Comparison of ENCODE assay signal across 21 cellular contexts in genomic region chr18:74679679-74680076, GRCh38.
A peak's percentile ranks its signal among the peaks of the same experiment; 100 is the strongest.
DNase-seq lines count a peak whose midpoint lies in the region; ATAC-seq, FAIRE-seq and TF ChIP-seq lines count a peak whose summit lies in the region.
"Had no signal": no experiment of that assay in that cellular context is flagged by ENCODE, and none has a peak within 500 bp of the region (broad histone marks: within the 10 kb centered on the region; RNA-seq: fewer than 3 reads in every experiment).

No MANE protein-coding gene starts in this region.

- H3K27me3 ChIP-seq in CD4-positive, CD25-positive, alpha-beta regulatory T cell (ENCODE audit: control insufficient read depth, insufficient read depth, low read length): no peaks in the 10 kb centered on the region
- H3K27me3 ChIP-seq in GM12878 (replicated peaks in 1 of 2; ENCODE audit: control insufficient read depth in 2 of 2, insufficient read depth in 2 of 2, low read length in 1 of 2) (no peaks in the 10 kb centered on the region), H7 (ENCODE audit: control insufficient read depth, insufficient read depth, low read length) (no peaks in the 10 kb centered on the region)
- H3K27me3 ChIP-seq: BLaER1 had no signal

- no peak overlapping the region for H2AFZ ChIP-seq in GM12878 (ENCODE audit: control insufficient read depth, low read depth, low read length)

- CTCF ChIA-PET in GM12878 (lab: Yijun Ruan, JAX) (interaction anchor here (1.5 to 1.6 kb wide), 2 partner anchors 18 to 26 kb away, joined by 3 read pairs; no protein-coding TSS in a partner anchor), Calu3 (lab: Charles Lee) (interaction anchor here (0.7 kb wide), 1 partner anchor 460 kb away, joined by 3 read pairs; no protein-coding TSS in a partner anchor)

- DNase-seq in activated T-cell treated with anti-CD3 and anti-CD28 coated beads, Interleukin-2, amount 50 U/mL, for 24 hours: no peak
- no peak for DNase-seq in activated T-cell treated with anti-CD3 and anti-CD28 coated beads, Interleukin-2, amount 50 U/mL, for 4 hours
- DNase-seq in CD4-positive, CD25-positive, alpha-beta regulatory T cell: no peak
- DNase-seq in GM12878 (ENCODE audit: low read depth, low spot score) (no peak), Calu3 (no peak), H7 (no peak), NCI-H2107 treated with DMSO at 0.1 percent for 48 hours (lab: John Stamatoyannopoulos, UW; ENCODE audit: unreplicated experiment) (no peak)
- DNase-seq: CD4-positive, alpha-beta T cell; CD8-positive, alpha-beta memory T cell; DMS153; DND-41; GOT3; HCEC 1CT had no signal

- H4K20me1 ChIP-seq in GM12878 (ENCODE audit: control insufficient read depth, insufficient read depth): no peaks in the 10 kb centered on the region
- H4K20me1 ChIP-seq: BLaER1 had no signal

- peaks cover 54% of the 10 kb centered on the region for H3K36me3 Mint-ChIP-seq in activated T-cell treated with anti-CD3 and anti-CD28 coated beads, Interleukin-2, amount 50 U/mL, for 24 hours (ENCODE audit: low read depth)
- H3K36me3 Mint-ChIP-seq in activated T-cell treated with anti-CD3 and anti-CD28 coated beads, Interleukin-2, amount 50 U/mL, for 4 hours (ENCODE audit: insufficient read depth): peaks cover 44% of the 10 kb centered on the region
- H3K36me3 Mint-ChIP-seq in CD4-positive, CD25-positive, alpha-beta regulatory T cell: peaks cover 35% of the 10 kb centered on the region
- no peaks in the 10 kb centered on the region for H3K36me3 Mint-ChIP-seq in Calu3 (ENCODE audit: insufficient read depth, unreplicated experiment)

- SMC1A ChIA-PET in GM12878 (lab: Charles Lee; ENCODE audit: uncharacterized antibody, unreplicated experiment): interaction anchor here (1.7 kb wide), 1 partner anchor 316 kb away, joined by 4 read pairs; no protein-coding TSS in a partner anchor

- H3K4me1 Mint-ChIP-seq in activated T-cell treated with anti-CD3 and anti-CD28 coated beads, Interleukin-2, amount 50 U/mL, for 24 hours (ENCODE audit: low read depth): peaks cover 32% of the 10 kb centered on the region
- peaks cover 12% of the 10 kb centered on the region for H3K4me1 Mint-ChIP-seq in activated T-cell treated with anti-CD3 and anti-CD28 coated beads, Interleukin-2, amount 50 U/mL, for 4 hours (ENCODE audit: low read depth)
- peaks cover 12 to 27% (median 22%) of the 10 kb centered on the region in 4 donors for H3K4me1 Mint-ChIP-seq in CD4-positive, CD25-positive, alpha-beta regulatory T cell
- no peaks in the 10 kb centered on the region for H3K4me1 Mint-ChIP-seq in Calu3 (ENCODE audit: low read depth, unreplicated experiment)
- H3K4me1 Mint-ChIP-seq: B cell had no signal

- TF ChIP-seq CTCF in GM12878 (IDR thresholded peaks at IDR 0.05 in 2 of 3, conservative IDR thresholded peaks at IDR 0.05 in 1 of 3; ENCODE audit: control insufficient read depth in 2 of 3, extremely low read depth in 1 of 3, insufficient read depth in 1 of 3, low read depth in 3 of 3, low read length in 3 of 3): no peak
- TF ChIP-seq CTCF in Calu3 (IDR thresholded peaks at IDR 0.05; ENCODE audit: unreplicated experiment): no peak

- no peak overlapping the region for H3K27ac ChIP-seq in CD4-positive, CD25-positive, alpha-beta regulatory T cell (ENCODE audit: insufficient read depth, low read length, poor library complexity, severe bottlenecking)
- H3K27ac ChIP-seq in GM12878 (ENCODE audit: control insufficient read depth, insufficient read depth): no peak overlapping the region
- H3K27ac ChIP-seq: 22Rv1, BLaER1, C4-2B had no signal

- H3K4me3 ChIP-seq in CD4-positive, CD25-positive, alpha-beta regulatory T cell (ENCODE audit: low read depth, low read length): no peak overlapping the region
- no peak overlapping the region for H3K4me3 ChIP-seq in GM12878
- H3K4me3 ChIP-seq in H7 (ENCODE audit: insufficient read depth, low read depth, low read length): no peak overlapping the region
- H3K4me3 ChIP-seq: BLaER1 had no signal

- TF ChIP-seq POLR2A in GM12878 (IDR thresholded peaks at IDR 0.05; ENCODE audit: low read depth, low read length): no peak

- H3K4me1 ChIP-seq in CD4-positive, CD25-positive, alpha-beta regulatory T cell (ENCODE audit: control insufficient read depth, insufficient read depth, low read length, poor library complexity, severe bottlenecking): no peaks in the 10 kb centered on the region
- peaks cover 3% of the 10 kb centered on the region; the same call in 1 of the 2 replicates for H3K4me1 ChIP-seq in GM12878 (ENCODE audit: control insufficient read depth, insufficient read depth, low read length)
- H3K4me1 ChIP-seq: BLaER1 had no signal

- no peak overlapping the region for H3K9ac ChIP-seq in GM12878 (ENCODE audit: control insufficient read depth, insufficient read depth, low read length)
- H3K9ac ChIP-seq: BLaER1 had no signal

- TF ChIP-seq RAD21 in GM12878 (IDR thresholded peaks at IDR 0.05; ENCODE audit: insufficient read depth, low read depth, low read length): no peak

- POLR2A ChIA-PET in GM12878 (lab: Charles Lee): no interaction called here

- peaks cover 9% of the 10 kb centered on the region for H3K9me3 Mint-ChIP-seq in activated T-cell treated with anti-CD3 and anti-CD28 coated beads, Interleukin-2, amount 50 U/mL, for 24 hours
- peaks cover 5% of the 10 kb centered on the region for H3K9me3 Mint-ChIP-seq in activated T-cell treated with anti-CD3 and anti-CD28 coated beads, Interleukin-2, amount 50 U/mL, for 4 hours
- peaks cover 0 to 9% (median 0%) of the 10 kb centered on the region in 7 donors for H3K9me3 Mint-ChIP-seq in CD4-positive, CD25-positive, alpha-beta regulatory T cell
- peaks cover 7% of the 10 kb centered on the region for H3K9me3 Mint-ChIP-seq in Calu3 (ENCODE audit: low read depth, unreplicated experiment)
- H3K9me3 Mint-ChIP-seq: CD4-positive, alpha-beta T cell had no signal

- RAD21 ChIA-PET in GM12878 (lab: Charles Lee; ENCODE audit: unreplicated experiment): no interaction called here

- TF ChIP-seq EP300 in GM12878 (IDR thresholded peaks at IDR 0.05; ENCODE audit: borderline replicate concordance in 1 of 2, control insufficient read depth in 1 of 2, low read depth in 2 of 2, low read length in 2 of 2): no peak

- in situ Hi-C loops in GM12878 (cut with MboI): no loop called here

- no peaks in the 10 kb centered on the region for H3K27me3 Mint-ChIP-seq in activated T-cell treated with anti-CD3 and anti-CD28 coated beads, Interleukin-2, amount 50 U/mL, for 24 hours
- no peaks in the 10 kb centered on the region for H3K27me3 Mint-ChIP-seq in activated T-cell treated with anti-CD3 and anti-CD28 coated beads, Interleukin-2, amount 50 U/mL, for 4 hours (ENCODE audit: low read depth)
- no peaks in the 10 kb centered on the region for H3K27me3 Mint-ChIP-seq in CD4-positive, CD25-positive, alpha-beta regulatory T cell
- no peaks in the 10 kb centered on the region for H3K27me3 Mint-ChIP-seq in Calu3 (ENCODE audit: unreplicated experiment)
- H3K27me3 Mint-ChIP-seq: B cell; CD4-positive, alpha-beta T cell; CD8-positive, alpha-beta memory T cell had no signal

- BruUV-seq in GM12878 (replicated peaks; lab: Mats Ljungman, UMichigan) (no TSS peak), Calu3 (replicated peaks; lab: Mats Ljungman, UMichigan) (no TSS peak)

- peaks cover 8% of the 10 kb centered on the region for H3K36me3 ChIP-seq in CD4-positive, CD25-positive, alpha-beta regulatory T cell (ENCODE audit: control insufficient read depth, insufficient read depth, low read length)
- no peaks in the 10 kb centered on the region; a peak in 1 of 4 replicates for H3K36me3 ChIP-seq in GM12878 (ENCODE audit: control insufficient read depth in 2 of 2, insufficient read depth in 2 of 2, low read length in 1 of 2)
- H3K36me3 ChIP-seq in H7 (replicated peaks; ENCODE audit: control insufficient read depth, insufficient read depth, low read length): no peaks in the 10 kb centered on the region

- no peak overlapping the region for H3K4me2 ChIP-seq in GM12878 (ENCODE audit: control insufficient read depth, insufficient read depth)
- H3K4me2 ChIP-seq: BLaER1 had no signal

- H3K9me3 ChIP-seq in CD4-positive, CD25-positive, alpha-beta regulatory T cell (ENCODE audit: control insufficient read depth in 2 of 2, low read length in 2 of 2): peaks cover 0 to 9% of the 10 kb centered on the region in 2 experiments
- H3K9me3 ChIP-seq in GM12878 (replicated peaks; ENCODE audit: control insufficient read depth, insufficient read depth, low read length): peaks cover 4% of the 10 kb centered on the region; the same call in 2 of the 3 replicates

- no peak for ATAC-seq in activated T-cell treated with anti-CD3 and anti-CD28 coated beads, Interleukin-2, amount 50 U/mL, for 4 hours
- no peak for ATAC-seq in CD4-positive, CD25-positive, alpha-beta regulatory T cell (ENCODE audit: low read depth in 2 of 2)
- ATAC-seq in HG03439 (IDR thresholded peaks at IDR 0.05; ENCODE audit: unreplicated experiment) (peak; percentile 16), GM12878 (peak; percentile 78)

- 62% methylated on average over 2 of the region's 2 CpGs for WGBS in GM12878 (ENCODE audit: insufficient coverage, insufficient replicate concordance, low lambda C conversion rate, missing lambda C conversion rate)

- intact Hi-C loops in GM12878 (cut with micrococcal nuclease; ENCODE audit: unreplicated experiment): loop anchor here (5.0 kb wide), 1 partner anchor 128 kb away; no protein-coding TSS in a partner anchor
- intact Hi-C loops in Calu3 (cut with micrococcal nuclease; ENCODE audit: unreplicated experiment): no loop called here

- no peaks in the 10 kb centered on the region for H3K79me2 ChIP-seq in GM12878 (ENCODE audit: control insufficient read depth, insufficient read depth, low read length)

- H3K4me3 Mint-ChIP-seq in activated T-cell treated with anti-CD3 and anti-CD28 coated beads, Interleukin-2, amount 50 U/mL, for 24 hours: no peak overlapping the region
- no peak overlapping the region for H3K4me3 Mint-ChIP-seq in activated T-cell treated with anti-CD3 and anti-CD28 coated beads, Interleukin-2, amount 50 U/mL, for 4 hours
- no peak overlapping the region for H3K4me3 Mint-ChIP-seq in CD4-positive, CD25-positive, alpha-beta regulatory T cell
- H3K4me3 Mint-ChIP-seq in Calu3 (ENCODE audit: low read depth, unreplicated experiment): no peak overlapping the region
- H3K4me3 Mint-ChIP-seq: B cell; CD4-positive, alpha-beta T cell; CD8-positive, alpha-beta memory T cell had no signal

- peak; percentile 75 for FAIRE-seq in GM12878 (lab: Jason Lieb, UNC)
- FAIRE-seq: A204.1, G401.6, H54 had no signal

- peak overlapping the region; percentile 3 for H3K27ac Mint-ChIP-seq in activated T-cell treated with anti-CD3 and anti-CD28 coated beads, Interleukin-2, amount 50 U/mL, for 24 hours
- peak overlapping the region in 2 of 3 donors; percentile 15 to 27 for H3K27ac Mint-ChIP-seq in CD4-positive, CD25-positive, alpha-beta regulatory T cell
- no peak overlapping the region for H3K27ac Mint-ChIP-seq in Calu3 (ENCODE audit: unreplicated experiment)
- H3K27ac Mint-ChIP-seq: B cell; CD4-positive, alpha-beta T cell had no signal

TF ChIP-seq in GM12878, 131 proteins besides CTCF, POLR2A, EP300 and RAD21 (continues in another document):
- TF ChIP-seq DPF2 (IDR thresholded peaks at IDR 0.05) (no peak), NR2C1 (IDR thresholded peaks at IDR 0.05) (no peak), PAX5 (IDR thresholded peaks at IDR 0.05; ENCODE audit: borderline replicate concordance, low read depth, low read length) (no peak), MEF2B (IDR thresholded peaks at IDR 0.05; ENCODE audit: partially characterized antibody, poor library complexity, severe bottlenecking) (peak; percentile 40)

Comparison
In these comparisons a context has a peak if more than half of its experiments do, and no peak if none do; other contexts are left out.
1. ATAC-seq: peak in HG03439 (single experiment) and GM12878 (single experiment); none in activated T-cell treated with anti-CD3 and anti-CD28 coated beads, Interleukin-2, amount 50 U/mL, for 4 hours (0 of 2) and CD4-positive, CD25-positive, alpha-beta regulatory T cell (0 of 2).